1 cellular context compared by ENCODE assay signal in the genomic region with DNA sequence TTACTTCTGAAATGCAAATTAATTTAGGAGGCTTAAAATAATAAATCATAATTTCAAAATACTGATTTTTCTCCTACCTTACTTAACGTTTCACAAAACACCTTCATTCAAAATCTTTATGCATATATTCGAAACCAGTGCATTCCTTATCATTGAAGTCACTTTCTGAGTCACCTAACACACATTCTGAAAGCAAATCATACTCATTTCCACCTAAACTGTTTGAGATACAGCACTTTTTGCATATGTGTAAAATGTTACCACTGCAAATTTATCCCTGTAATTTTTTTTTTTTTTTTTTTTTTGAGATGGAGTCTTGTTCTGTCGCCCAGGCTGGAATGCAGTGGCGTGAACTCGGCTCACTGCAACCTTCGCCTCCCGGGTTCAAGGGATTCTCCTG.
TF ChIP-seq lines count a peak whose summit lies in the region.

No MANE protein-coding gene starts in this region.

TF ChIP-seq in K562, 482 proteins besides CTCF, POLR2A, EP300 and RAD21:
- TF ChIP-seq, protein P1, sequence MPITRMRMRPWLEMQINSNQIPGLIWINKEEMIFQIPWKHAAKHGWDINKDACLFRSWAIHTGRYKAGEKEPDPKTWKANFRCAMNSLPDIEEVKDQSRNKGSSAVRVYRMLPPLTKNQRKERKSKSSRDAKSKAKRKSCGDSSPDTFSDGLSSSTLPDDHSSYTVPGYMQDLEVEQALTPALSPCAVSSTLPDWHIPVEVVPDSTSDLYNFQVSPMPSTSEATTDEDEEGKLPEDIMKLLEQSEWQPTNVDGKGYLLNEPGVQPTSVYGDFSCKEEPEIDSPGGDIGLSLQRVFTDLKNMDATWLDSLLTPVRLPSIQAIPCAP (CRISPR knock-in tag; IDR thresholded peaks at IDR 0.05; ENCODE audit: borderline replicate concordance) = no peak
- TF ChIP-seq ZNF586 (CRISPR knock-in tag; conservative IDR thresholded peaks at IDR 0.05) (no peak), SMARCC2 (IDR thresholded peaks at IDR 0.05; ENCODE audit: low read depth) (no peak), ZFP1 (CRISPR knock-in tag; IDR thresholded peaks at IDR 0.05) (no peak), CXXC5 (CRISPR knock-in tag; IDR thresholded peaks at IDR 0.05) (no peak), CBX2 (IDR thresholded peaks at IDR 0.05; ENCODE audit: insufficient read depth, low read length, poor library complexity, severe bottlenecking) (no peak)
- TF ChIP-seq, protein P2, sequence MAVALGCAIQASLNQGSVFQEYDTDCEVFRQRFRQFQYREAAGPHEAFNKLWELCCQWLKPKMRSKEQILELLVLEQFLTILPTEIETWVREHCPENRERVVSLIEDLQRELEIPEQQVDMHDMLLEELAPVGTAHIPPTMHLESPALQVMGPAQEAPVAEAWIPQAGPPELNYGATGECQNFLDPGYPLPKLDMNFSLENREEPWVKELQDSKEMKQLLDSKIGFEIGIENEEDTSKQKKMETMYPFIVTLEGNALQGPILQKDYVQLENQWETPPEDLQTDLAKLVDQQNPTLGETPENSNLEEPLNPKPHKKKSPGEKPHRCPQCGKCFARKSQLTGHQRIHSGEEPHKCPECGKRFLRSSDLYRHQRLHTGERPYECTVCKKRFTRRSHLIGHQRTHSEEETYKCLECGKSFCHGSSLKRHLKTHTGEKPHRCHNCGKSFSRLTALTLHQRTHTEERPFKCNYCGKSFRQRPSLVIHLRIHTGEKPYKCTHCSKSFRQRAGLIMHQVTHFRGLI (CRISPR knock-in tag; IDR thresholded peaks at IDR 0.05) = no peak
